In the genomic region with DNA sequence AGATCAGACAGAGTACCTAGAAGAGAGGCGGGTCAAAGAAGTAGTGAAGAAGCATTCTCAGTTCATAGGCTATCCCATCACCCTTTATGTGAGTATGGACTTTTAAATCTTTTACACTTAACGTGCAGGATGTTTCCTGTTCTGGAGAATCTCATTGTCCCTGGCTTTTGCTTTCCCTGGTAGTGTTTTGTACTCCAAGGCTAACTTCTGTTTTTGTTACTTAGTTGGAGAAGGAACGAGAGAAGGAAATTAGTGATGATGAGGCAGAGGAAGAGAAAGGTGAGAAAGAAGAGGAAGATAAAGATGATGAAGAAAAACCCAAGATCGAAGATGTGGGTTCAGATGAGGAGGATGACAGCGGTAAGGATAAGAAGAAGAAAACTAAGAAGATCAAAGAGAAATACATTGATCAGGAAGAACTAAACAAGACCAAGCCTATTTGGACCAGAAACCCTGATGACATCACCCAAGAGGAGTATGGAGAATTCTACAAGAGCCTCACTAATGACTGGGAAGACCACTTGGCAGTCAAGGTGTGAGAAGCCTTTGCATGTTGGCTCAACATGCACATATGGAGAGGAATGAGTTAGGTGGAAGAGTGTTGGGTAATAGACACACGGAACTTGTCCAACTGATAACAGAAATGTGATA, we compare ENCODE assay signal across 8 cellular contexts. TPM values are rescaled to one million over a fixed set of nuclear protein-coding genes. Genes with fewer than 3 reads are reported as not detected.
A peak's percentile ranks its signal among the peaks of the same experiment; 100 is the strongest.
DNase-seq lines count a peak whose midpoint lies in the region; ATAC-seq and TF ChIP-seq lines count a peak whose summit lies in the region.
"Had no signal": no experiment of that assay in that cellular context is flagged by ENCODE, and none has a peak within 500 bp of the region (broad histone marks: within the 10 kb centered on the region; RNA-seq: fewer than 3 reads in every experiment).

No MANE protein-coding gene starts in this region.

- H3K4me1 ChIP-seq in CD8-positive, alpha-beta T cell (ENCODE audit: insufficient read depth, low read length), result peaks cover 31% of the 10 kb centered on the region
- H3K4me1 ChIP-seq in iPS-15b (ENCODE audit: control insufficient read depth, insufficient read depth, low read length), result peaks cover 14% of the 10 kb centered on the region

- peaks cover 86% of the 10 kb centered on the region for H3K36me3 Mint-ChIP-seq in CD8-positive, alpha-beta T cell

- peaks cover 75% of the 10 kb centered on the region for H3K4me1 Mint-ChIP-seq in CD8-positive, alpha-beta T cell (ENCODE audit: low read depth)

- no peak for DNase-seq in CD8-positive, alpha-beta T cell
- no peak for DNase-seq in NCI-H146 (lab: John Stamatoyannopoulos, UW)
- no peak for DNase-seq in HuH-7 (ENCODE audit: low spot score)
- no peak for DNase-seq in effector CD4-positive, alpha-beta T cell
- DNase-seq: NK-92 treated with Interleukin-12 subunit alpha and Interleukin-12 subunit beta, amount 100 ng/mL, for 24 hours had no signal

- no peak overlapping the region for H3K9ac ChIP-seq in iPS-15b (ENCODE audit: low read depth, low read length)

- no peaks in the 10 kb centered on the region for H3K9me3 Mint-ChIP-seq in CD8-positive, alpha-beta T cell

- no peak overlapping the region for H3K27ac ChIP-seq in CD8-positive, alpha-beta T cell (ENCODE audit: low read depth, low read length)

- CTCF ChIA-PET in CD8-positive, alpha-beta T cell (lab: Charles Lee), result interaction anchor here (1.5 to 5.5 kb wide), 5 partner anchors 8 to 171 kb away, joined by 3 to 25 read pairs (median 6); no protein-coding TSS in a partner anchor

- H3K27ac Mint-ChIP-seq in CD8-positive, alpha-beta T cell, result peak overlapping the region; percentile 61

- H3K36me3 ChIP-seq in CD8-positive, alpha-beta T cell (ENCODE audit: insufficient read depth, low read length), result peaks cover 56% of the 10 kb centered on the region
- H3K36me3 ChIP-seq in iPS-15b (ENCODE audit: control insufficient read depth, insufficient read depth, low read length), result peaks cover 55% of the 10 kb centered on the region

- no peak overlapping the region for H3K4me3 Mint-ChIP-seq in CD8-positive, alpha-beta T cell

- POLR2A ChIA-PET in CD8-positive, alpha-beta T cell (lab: Charles Lee), result no interaction called here

- intact Hi-C loops in CD8-positive, alpha-beta T cell (cut with DNase I, micrococcal nuclease), result no loop called here

- H3K4me3 ChIP-seq in CD8-positive, alpha-beta T cell (ENCODE audit: low read depth, low read length), result no peak overlapping the region
- H3K4me3 ChIP-seq in iPS-15b (ENCODE audit: low read depth, low read length), result peak overlapping the region; percentile 16

- no peak for TF ChIP-seq CTCF in CD8-positive, alpha-beta T cell (IDR thresholded peaks at IDR 0.05)

- H3K27me3 ChIP-seq in CD8-positive, alpha-beta T cell (ENCODE audit: insufficient read depth, low read length), result no peaks in the 10 kb centered on the region
- H3K27me3 ChIP-seq in iPS-15b (ENCODE audit: control insufficient read depth, insufficient read depth, low read length), result no peaks in the 10 kb centered on the region

- H3K9me3 ChIP-seq in CD8-positive, alpha-beta T cell (ENCODE audit: low read length), result no peaks in the 10 kb centered on the region
- H3K9me3 ChIP-seq in iPS-15b (ENCODE audit: control insufficient read depth, insufficient read depth, low read length), result no peaks in the 10 kb centered on the region

- ATAC-seq in CD8-positive, alpha-beta T cell, result no peak
- ATAC-seq: activated CD4-positive, CD25-positive, alpha-beta regulatory T cell treated with anti-CD3 and anti-CD28 coated beads, Interleukin-2, amount 50 U/mL, for 24 hours had no signal

- H3K27me3 Mint-ChIP-seq in CD8-positive, alpha-beta T cell (ENCODE audit: low read depth), result no peaks in the 10 kb centered on the region

TF ChIP-seq in PFSK-1, 5 proteins besides CTCF, POLR2A, EP300 and RAD21:
- TF ChIP-seq, protein P1, sequence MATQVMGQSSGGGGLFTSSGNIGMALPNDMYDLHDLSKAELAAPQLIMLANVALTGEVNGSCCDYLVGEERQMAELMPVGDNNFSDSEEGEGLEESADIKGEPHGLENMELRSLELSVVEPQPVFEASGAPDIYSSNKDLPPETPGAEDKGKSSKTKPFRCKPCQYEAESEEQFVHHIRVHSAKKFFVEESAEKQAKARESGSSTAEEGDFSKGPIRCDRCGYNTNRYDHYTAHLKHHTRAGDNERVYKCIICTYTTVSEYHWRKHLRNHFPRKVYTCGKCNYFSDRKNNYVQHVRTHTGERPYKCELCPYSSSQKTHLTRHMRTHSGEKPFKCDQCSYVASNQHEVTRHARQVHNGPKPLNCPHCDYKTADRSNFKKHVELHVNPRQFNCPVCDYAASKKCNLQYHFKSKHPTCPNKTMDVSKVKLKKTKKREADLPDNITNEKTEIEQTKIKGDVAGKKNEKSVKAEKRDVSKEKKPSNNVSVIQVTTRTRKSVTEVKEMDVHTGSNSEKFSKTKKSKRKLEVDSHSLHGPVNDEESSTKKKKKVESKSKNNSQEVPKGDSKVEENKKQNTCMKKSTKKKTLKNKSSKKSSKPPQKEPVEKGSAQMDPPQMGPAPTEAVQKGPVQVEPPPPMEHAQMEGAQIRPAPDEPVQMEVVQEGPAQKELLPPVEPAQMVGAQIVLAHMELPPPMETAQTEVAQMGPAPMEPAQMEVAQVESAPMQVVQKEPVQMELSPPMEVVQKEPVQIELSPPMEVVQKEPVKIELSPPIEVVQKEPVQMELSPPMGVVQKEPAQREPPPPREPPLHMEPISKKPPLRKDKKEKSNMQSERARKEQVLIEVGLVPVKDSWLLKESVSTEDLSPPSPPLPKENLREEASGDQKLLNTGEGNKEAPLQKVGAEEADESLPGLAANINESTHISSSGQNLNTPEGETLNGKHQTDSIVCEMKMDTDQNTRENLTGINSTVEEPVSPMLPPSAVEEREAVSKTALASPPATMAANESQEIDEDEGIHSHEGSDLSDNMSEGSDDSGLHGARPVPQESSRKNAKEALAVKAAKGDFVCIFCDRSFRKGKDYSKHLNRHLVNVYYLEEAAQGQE (IDR thresholded peaks at IDR 0.05; ENCODE audit: insufficient read depth in 1 of 2, low read depth in 2 of 2, low read length in 2 of 2), result no peak
- TF ChIP-seq TAF1 (IDR thresholded peaks at IDR 0.05; ENCODE audit: borderline replicate concordance, insufficient read depth, low read length), result no peak
- TF ChIP-seq FOXP2 (optimal IDR thresholded peaks at IDR 0.05; ENCODE audit: borderline replicate concordance, extremely low read depth, extremely low read length, insufficient read depth), result no peak
- TF ChIP-seq SIN3A (IDR thresholded peaks at IDR 0.05; ENCODE audit: borderline replicate concordance, insufficient read depth, low read length), result no peak
- TF ChIP-seq POLR2AphosphoS5 (IDR thresholded peaks at IDR 0.05; ENCODE audit: low read depth, low read length), result peak; percentile 18

RNA-seq across cellular contexts. Expression of gene HSP90AB1, which starts 3.3 kb away (rescaled TPM):
- total RNA-seq in CD8-positive, alpha-beta T cell, result 100 to 1,000 TPM; 561 to 585 TPM
- 773 TPM for polyA plus RNA-seq in PFSK-1 (2012; ENCODE audit: insufficient read length, low read depth)

RNA-seq across cellular contexts. Expression of gene SLC35B2, which starts 7.1 kb away (rescaled TPM):
- 1 to 10 TPM; 6.3 to 6.4 TPM for total RNA-seq in CD8-positive, alpha-beta T cell
- polyA plus RNA-seq in PFSK-1 (2012; ENCODE audit: insufficient read length, low read depth), result 59.6 TPM

RNA-seq across cellular contexts. Expression of gene NFKBIE, which starts 15.2 kb away (rescaled TPM):
- 10 to 100 TPM; 44.5 to 45.8 TPM for total RNA-seq in CD8-positive, alpha-beta T cell
- 35.7 TPM for polyA plus RNA-seq in PFSK-1 (2012; ENCODE audit: insufficient read length, low read depth)

RNA-seq across cellular contexts. Expression of gene TMEM151B, which starts 20.1 kb away (rescaled TPM):
- not detected for total RNA-seq in CD8-positive, alpha-beta T cell
- polyA plus RNA-seq in PFSK-1 (2012; ENCODE audit: insufficient read length, low read depth), result 0.38 TPM

RNA-seq across cellular contexts. Expression of gene SLC29A1, which starts 26.8 kb away (rescaled TPM):
- total RNA-seq in CD8-positive, alpha-beta T cell, result 1 to 10 TPM in 1 of 2 experiments, under 1 TPM in 1; 0.79 to 1.2 TPM
- 88.8 TPM for polyA plus RNA-seq in PFSK-1 (2012; ENCODE audit: insufficient read length, low read depth)
